ENCODE assay signal across 9 cellular contexts in genomic region chr10:117275121-117275520, GRCh38. TPM values are rescaled to one million over a fixed set of nuclear protein-coding genes. Genes with fewer than 3 reads are reported as not detected.
"Had no signal": no experiment of that assay in that cellular context is flagged by ENCODE, and none has a peak within 500 bp of the region (broad histone marks: within the 10 kb centered on the region; RNA-seq: fewer than 3 reads in every experiment).

No MANE protein-coding gene starts in this region.

- H3K4me3 ChIP-seq: GM23338 had no signal

- H3K27ac ChIP-seq: HL-60 had no signal

- H3K4me2 ChIP-seq: GM23338 had no signal

- DNase-seq: H9, HCEC 1CT, KG1 had no signal

- FAIRE-seq: H1, H54, HepG2 had no signal

- H2AFZ ChIP-seq: GM23338 had no signal

- ATAC-seq: GM23338 had no signal

RNA-seq across cellular contexts. Expression of gene SLC18A2, which starts 34.2 kb away (rescaled TPM):
- total RNA-seq: HepG2, HT1080 had no signal
- polyA plus RNA-seq: HepG2 had no signal
